In the genomic region with DNA sequence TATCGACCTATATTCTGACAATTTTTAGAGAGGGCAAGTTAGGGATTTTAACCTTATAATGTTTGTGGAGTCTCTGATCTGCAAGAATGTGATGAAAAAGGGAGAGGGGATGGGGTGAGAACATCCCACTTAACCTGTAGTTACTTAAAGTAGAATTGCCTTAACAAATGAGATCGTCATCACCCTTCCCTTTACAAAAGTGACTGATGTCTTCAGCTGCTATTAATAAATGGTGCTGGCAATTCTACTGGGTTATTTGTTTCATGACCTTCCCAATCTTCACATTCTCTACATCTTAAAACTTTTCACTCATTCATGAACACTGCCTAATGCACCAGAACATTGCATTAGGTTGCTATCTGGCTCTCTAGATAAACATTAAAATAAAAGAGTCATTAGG, we compare ENCODE assay signal across 24 cellular contexts.
"Had no signal": no experiment of that assay in that cellular context is flagged by ENCODE, and none has a peak within 500 bp of the region (broad histone marks: within the 10 kb centered on the region; RNA-seq: fewer than 3 reads in every experiment).

No MANE protein-coding gene starts in this region.

- H3K4me3 ChIP-seq: colonic mucosa, coronary artery, dorsolateral prefrontal cortex, esophagus muscularis mucosa, esophagus squamous epithelium, gastrocnemius medialis, gastroesophageal sphincter, heart left ventricle, heart right ventricle had no signal

- H3K9me3 ChIP-seq: colonic mucosa, esophagus muscularis mucosa, esophagus squamous epithelium, gastrocnemius medialis, gastroesophageal sphincter, heart left ventricle, heart right ventricle had no signal

- H3K27ac ChIP-seq: colonic mucosa, coronary artery, dorsolateral prefrontal cortex, epithelial cell of prostate, esophagus muscularis mucosa, esophagus squamous epithelium, foreskin keratinocyte, gastrocnemius medialis, gastroesophageal sphincter, heart left ventricle, heart right ventricle had no signal

- H3K27me3 ChIP-seq: colonic mucosa, dorsolateral prefrontal cortex, esophagus muscularis mucosa, esophagus squamous epithelium, foreskin keratinocyte, gastrocnemius medialis, gastroesophageal sphincter, heart left ventricle, heart right ventricle had no signal

- H3K4me1 ChIP-seq: colonic mucosa, esophagus squamous epithelium, foreskin keratinocyte, gastrocnemius medialis, gastroesophageal sphincter, heart left ventricle, heart right ventricle had no signal

- ATAC-seq: effector memory CD8-positive, alpha-beta T cell; esophagus mucosa; foreskin keratinocyte; gastrocnemius medialis; gastroesophageal sphincter had no signal

- DNase-seq: colonic mucosa; cortex of kidney; dermis blood vessel endothelial cell; dorsolateral prefrontal cortex; effector CD4-positive, alpha-beta T cell; effector CD8-positive, alpha-beta T cell; effector memory CD4-positive, alpha-beta T cell; effector memory CD8-positive, alpha-beta T cell; endodermal cell; erythroblast; esophagus squamous epithelium; foreskin fibroblast; foreskin keratinocyte; foreskin melanocyte; gastrocnemius medialis; glutamatergic neuron; head of caudate nucleus; heart left ventricle; heart right ventricle had no signal

- H3K36me3 ChIP-seq: colonic mucosa, esophagus muscularis mucosa, esophagus squamous epithelium, gastrocnemius medialis, gastroesophageal sphincter, heart left ventricle, heart right ventricle had no signal
